ENCODE assay signal across 17 cellular contexts in genomic region chr1:208499601-208500000, GRCh38.
A peak's percentile ranks its signal among the peaks of the same experiment; 100 is the strongest.
DNase-seq lines count a peak whose midpoint lies in the region; ATAC-seq, FAIRE-seq and TF ChIP-seq lines count a peak whose summit lies in the region.
"Had no signal": no experiment of that assay in that cellular context is flagged by ENCODE, and none has a peak within 500 bp of the region (broad histone marks: within the 10 kb centered on the region; RNA-seq: fewer than 3 reads in every experiment).

No MANE protein-coding gene starts in this region.

- no peaks in the 10 kb centered on the region for H3K27me3 ChIP-seq in PC-3 (ENCODE audit: low read length)
- H3K27me3 ChIP-seq: BLaER1 had no signal

- H3K9me3 ChIP-seq in PC-3 (ENCODE audit: low read length) = no peaks in the 10 kb centered on the region
- H3K9me3 ChIP-seq: BLaER1 had no signal

- DNase-seq in NCI-H2029 treated with DMSO at 0.1 percent for 48 hours (lab: John Stamatoyannopoulos, UW) (peak; percentile 9), NCI-H2029 (lab: John Stamatoyannopoulos, UW) (no peak), DMS53 treated with DMSO at 0.1 percent for 48 hours (lab: John Stamatoyannopoulos, UW; ENCODE audit: unreplicated experiment) (peak; percentile 76), PC-3 (peak; percentile 91), COR-L47 (lab: John Stamatoyannopoulos, UW) (no peak), chondrocyte (ENCODE audit: low spot score) (no peak)
- DNase-seq: 8988T; CD4-positive, CD25-positive, alpha-beta regulatory T cell; DND-41; GF-D8; HCEC 1CT; HFFc6 had no signal

- H2AFZ ChIP-seq in PC-3 (ENCODE audit: low read length) = no peak overlapping the region

- H3K4me3 Mint-ChIP-seq in chondrocyte (ENCODE audit: unreplicated experiment) = no peak overlapping the region
- H3K4me3 Mint-ChIP-seq: CD4-positive, CD25-positive, alpha-beta regulatory T cell; HFFc6 had no signal

- H3K36me3 ChIP-seq in PC-3 (ENCODE audit: low read depth, low read length) = no peaks in the 10 kb centered on the region
- H3K36me3 ChIP-seq: BLaER1 had no signal

- H3K4me1 Mint-ChIP-seq in chondrocyte (ENCODE audit: low read depth) = no peaks in the 10 kb centered on the region
- H3K4me1 Mint-ChIP-seq: CD4-positive, CD25-positive, alpha-beta regulatory T cell had no signal

- H3K4me3 ChIP-seq in PC-3 (ENCODE audit: low read length) = no peak overlapping the region
- H3K4me3 ChIP-seq: BLaER1 had no signal

- peak overlapping the region; percentile 39 for H3K27ac ChIP-seq in PC-3 (ENCODE audit: low read length)
- H3K27ac ChIP-seq: BLaER1, HL-60 had no signal

- peak; percentile 96 for ATAC-seq in PC-3
- ATAC-seq in HG02885 (IDR thresholded peaks at IDR 0.05; ENCODE audit: poor library complexity, unreplicated experiment) = no peak

- no peak for TF ChIP-seq CTCF in PC-3 (conservative IDR thresholded peaks at IDR 0.05; ENCODE audit: low read depth, low read length)
- TF ChIP-seq CTCF in chondrocyte (IDR thresholded peaks at IDR 0.05) = no peak

- H4K20me1 ChIP-seq in PC-3 (ENCODE audit: low read length) = no peaks in the 10 kb centered on the region
- H4K20me1 ChIP-seq: BLaER1 had no signal

- no peak overlapping the region for H3K9ac ChIP-seq in PC-3 (ENCODE audit: low read length)
- H3K9ac ChIP-seq: BLaER1 had no signal

- H3K27me3 Mint-ChIP-seq in chondrocyte (ENCODE audit: low read depth) = peaks cover 22% of the 10 kb centered on the region

- peak overlapping the region; percentile 18; the same call in 1 of the 2 replicates for H3K4me2 ChIP-seq in PC-3 (ENCODE audit: low read length)
- H3K4me2 ChIP-seq: BLaER1 had no signal

- no peaks in the 10 kb centered on the region for H3K9me3 Mint-ChIP-seq in chondrocyte (ENCODE audit: low read depth)

- H3K4me1 ChIP-seq in PC-3 (ENCODE audit: insufficient read depth, low read length) = peaks cover 23% of the 10 kb centered on the region
- H3K4me1 ChIP-seq: BLaER1 had no signal

- no peaks in the 10 kb centered on the region for H3F3A ChIP-seq in PC-3 (ENCODE audit: low read length, unreplicated experiment)

- FAIRE-seq in islet of Langerhans (lab: Jason Lieb, UNC) = peak; percentile 76
- FAIRE-seq: H1 had no signal

- H3K27ac Mint-ChIP-seq in chondrocyte (ENCODE audit: unreplicated experiment) = no peak overlapping the region
- H3K27ac Mint-ChIP-seq: CD4-positive, CD25-positive, alpha-beta regulatory T cell; HFFc6 had no signal

- no peaks in the 10 kb centered on the region for H3K9me2 ChIP-seq in PC-3 (replicated peaks; ENCODE audit: low read length)

- CTCF ChIA-PET in PC-3 (lab: Charles Lee) = no interaction called here

- intact Hi-C loops in PC-3 (cut with micrococcal nuclease) = no loop called here

- BruUV-seq in PC-3 (replicated peaks; lab: Mats Ljungman, UMichigan) = no TSS peak

- POLR2A ChIA-PET in PC-3 (lab: Charles Lee; ENCODE audit: unreplicated experiment) = no interaction called here

- H3K36me3 Mint-ChIP-seq in chondrocyte (ENCODE audit: low read depth) = no peaks in the 10 kb centered on the region
- H3K36me3 Mint-ChIP-seq: CD4-positive, CD25-positive, alpha-beta regulatory T cell had no signal

- H3K79me2 ChIP-seq in PC-3 (ENCODE audit: low read length) = no peaks in the 10 kb centered on the region

Comparison
In these comparisons a context has a peak if more than half of its experiments do, and no peak if none do; other contexts are left out.
1. DNase-seq: peak in NCI-H2029 treated with DMSO at 0.1 percent for 48 hours (single experiment), DMS53 treated with DMSO at 0.1 percent for 48 hours (single experiment) and PC-3 (single experiment); none in NCI-H2029 (single experiment), COR-L47 (single experiment) and chondrocyte (single experiment).